In the genomic region with DNA sequence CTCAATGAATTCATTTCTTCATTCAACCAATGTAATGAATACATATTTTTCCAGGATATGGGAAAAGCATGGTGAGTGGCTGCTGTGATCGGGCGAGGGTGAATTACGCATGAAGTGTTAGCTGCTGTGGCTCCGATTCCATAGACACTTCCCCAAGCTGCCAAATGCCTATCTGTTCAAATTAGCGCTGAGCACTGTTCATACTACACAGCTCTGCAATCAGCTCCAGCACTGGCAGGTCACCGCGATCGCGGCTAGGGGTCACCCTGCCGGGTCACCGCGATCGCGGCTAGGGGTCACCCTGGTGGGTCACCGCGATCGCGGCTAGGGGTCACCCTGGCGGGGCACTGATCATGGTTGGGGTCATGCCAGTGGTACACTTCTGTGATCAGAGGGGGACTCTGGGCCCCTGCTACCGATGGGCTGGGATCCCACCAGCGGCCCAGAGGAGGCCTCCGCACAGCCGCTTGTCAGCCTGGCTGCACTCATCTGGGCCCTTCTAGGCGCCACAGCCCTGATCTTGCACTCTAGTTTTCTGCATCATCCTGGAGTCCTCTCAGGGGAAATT, we compare ENCODE assay signal across 22 cellular contexts.
"Had no signal": no experiment of that assay in that cellular context is flagged by ENCODE, and none has a peak within 500 bp of the region (broad histone marks: within the 10 kb centered on the region; RNA-seq: fewer than 3 reads in every experiment).

No MANE protein-coding gene starts in this region.

- H3K36me3 Mint-ChIP-seq: activated CD8-positive, alpha-beta memory T cell treated with anti-CD3 and anti-CD28 coated beads, Interleukin-2, amount 10 ng/mL, durations not matched to agents 7 days and 5 days; activated naive CD8-positive, alpha-beta T cell; naive thymus-derived CD4-positive, alpha-beta T cell; T-cell had no signal

- H3K4me3 ChIP-seq: body of pancreas, colonic mucosa, skin epidermis had no signal

- H3K27me3 ChIP-seq: body of pancreas, colonic mucosa had no signal

- H3K9ac ChIP-seq: parathyroid adenoma had no signal

- H3K36me3 ChIP-seq: colonic mucosa had no signal

- H3K9me3 ChIP-seq: body of pancreas, colonic mucosa had no signal

- ATAC-seq: activated CD8-positive, alpha-beta memory T cell treated with anti-CD3 and anti-CD28 coated beads, Interleukin-2, amount 10 ng/mL, durations not matched to agents 7 days and 5 days; body of pancreas; left lobe of liver; naive thymus-derived CD4-positive, alpha-beta T cell; SK-N-SH treated with all-trans-retinoic acid at 6 μM for 48 hours; stimulated activated naive CD8-positive, alpha-beta T cell treated with anti-CD3 and anti-CD28 coated beads, Interleukin-15, amount 100 ng/mL, for 72 hours; T-cell had no signal

- H3K27ac ChIP-seq: body of pancreas, colonic mucosa, parathyroid adenoma, skin epidermis had no signal

- H3K9me3 Mint-ChIP-seq: activated CD4-positive, alpha-beta memory T cell treated with anti-CD3 and anti-CD28 coated beads, Interleukin-2, amount 10 ng/mL, durations not matched to agents 7 days and 5 days; activated T-cell treated with anti-CD3 and anti-CD28 coated beads, Interleukin-2, amount 50 U/mL, for 24 hours; naive thymus-derived CD4-positive, alpha-beta T cell; stimulated activated naive CD8-positive, alpha-beta T cell treated with anti-CD3 and anti-CD28 coated beads, Interleukin-15, amount 100 ng/mL, for 72 hours; T-cell had no signal

- H3K4me1 Mint-ChIP-seq: activated CD4-positive, alpha-beta memory T cell treated with anti-CD3 and anti-CD28 coated beads, Interleukin-2, amount 10 ng/mL, durations not matched to agents 7 days and 5 days; activated CD8-positive, alpha-beta memory T cell treated with anti-CD3 and anti-CD28 coated beads, Interleukin-2, amount 10 ng/mL, durations not matched to agents 7 days and 5 days; stimulated activated naive CD8-positive, alpha-beta T cell treated with anti-CD3 and anti-CD28 coated beads, Interleukin-15, amount 100 ng/mL, for 72 hours; T-cell had no signal

- H3K4me3 Mint-ChIP-seq: activated CD4-positive, alpha-beta memory T cell treated with anti-CD3 and anti-CD28 coated beads, Interleukin-2, amount 10 ng/mL, durations not matched to agents 7 days and 5 days; activated CD8-positive, alpha-beta memory T cell treated with anti-CD3 and anti-CD28 coated beads, Interleukin-2, amount 10 ng/mL, durations not matched to agents 7 days and 5 days; activated naive CD8-positive, alpha-beta T cell; activated T-cell treated with anti-CD3 and anti-CD28 coated beads, Interleukin-2, amount 50 U/mL, for 24 hours; naive thymus-derived CD4-positive, alpha-beta T cell; stimulated activated naive CD8-positive, alpha-beta T cell treated with anti-CD3 and anti-CD28 coated beads, Interleukin-15, amount 100 ng/mL, for 72 hours; T-cell had no signal

- H3K27me3 Mint-ChIP-seq: activated naive CD8-positive, alpha-beta T cell; activated T-cell treated with anti-CD3 and anti-CD28 coated beads, Interleukin-2, amount 50 U/mL, for 24 hours; naive thymus-derived CD4-positive, alpha-beta T cell; stimulated activated naive CD8-positive, alpha-beta T cell treated with anti-CD3 and anti-CD28 coated beads, Interleukin-15, amount 100 ng/mL, for 72 hours; T-cell had no signal

- H3K4me1 ChIP-seq: colonic mucosa, parathyroid adenoma had no signal

- DNase-seq: activated CD4-positive, alpha-beta memory T cell treated with anti-CD3 and anti-CD28 coated beads, Interleukin-2, amount 10 ng/mL, durations not matched to agents 7 days and 5 days; activated CD4-positive, alpha-beta T cell treated with anti-CD3 and anti-CD28 coated beads for 48 hours; activated CD4-positive, CD25-positive, alpha-beta regulatory T cell; activated CD8-positive, alpha-beta memory T cell treated with anti-CD3 and anti-CD28 coated beads, Interleukin-2, amount 10 ng/mL, durations not matched to agents 7 days and 5 days; activated gamma-delta T cell; activated T-cell treated with anti-CD3 and anti-CD28 coated beads, Interleukin-2, amount 50 U/mL, for 24 hours; central memory CD4-positive, alpha-beta T cell; colonic mucosa; erythroblast; glutamatergic neuron; mesenchymal stem cell; naive thymus-derived CD4-positive, alpha-beta T cell; stimulated activated CD4-positive, alpha-beta T cell treated with anti-CD3 and anti-CD28 coated beads, Interleukin-4, amount 100 ng/mL, for 1 hour; stimulated activated naive CD8-positive, alpha-beta T cell treated with anti-CD3 and anti-CD28 coated beads, Interleukin-15, amount 100 ng/mL, for 72 hours; trophoblast cell had no signal

- H3K27ac Mint-ChIP-seq: activated CD4-positive, alpha-beta memory T cell treated with anti-CD3 and anti-CD28 coated beads, Interleukin-2, amount 10 ng/mL, durations not matched to agents 7 days and 5 days; activated CD8-positive, alpha-beta memory T cell treated with anti-CD3 and anti-CD28 coated beads, Interleukin-2, amount 10 ng/mL, durations not matched to agents 7 days and 5 days; activated naive CD8-positive, alpha-beta T cell; activated T-cell treated with anti-CD3 and anti-CD28 coated beads, Interleukin-2, amount 50 U/mL, for 24 hours; naive thymus-derived CD4-positive, alpha-beta T cell; stimulated activated naive CD8-positive, alpha-beta T cell treated with anti-CD3 and anti-CD28 coated beads, Interleukin-15, amount 100 ng/mL, for 72 hours; T-cell had no signal
